1 cellular context compared by ENCODE assay signal in the genomic region with DNA sequence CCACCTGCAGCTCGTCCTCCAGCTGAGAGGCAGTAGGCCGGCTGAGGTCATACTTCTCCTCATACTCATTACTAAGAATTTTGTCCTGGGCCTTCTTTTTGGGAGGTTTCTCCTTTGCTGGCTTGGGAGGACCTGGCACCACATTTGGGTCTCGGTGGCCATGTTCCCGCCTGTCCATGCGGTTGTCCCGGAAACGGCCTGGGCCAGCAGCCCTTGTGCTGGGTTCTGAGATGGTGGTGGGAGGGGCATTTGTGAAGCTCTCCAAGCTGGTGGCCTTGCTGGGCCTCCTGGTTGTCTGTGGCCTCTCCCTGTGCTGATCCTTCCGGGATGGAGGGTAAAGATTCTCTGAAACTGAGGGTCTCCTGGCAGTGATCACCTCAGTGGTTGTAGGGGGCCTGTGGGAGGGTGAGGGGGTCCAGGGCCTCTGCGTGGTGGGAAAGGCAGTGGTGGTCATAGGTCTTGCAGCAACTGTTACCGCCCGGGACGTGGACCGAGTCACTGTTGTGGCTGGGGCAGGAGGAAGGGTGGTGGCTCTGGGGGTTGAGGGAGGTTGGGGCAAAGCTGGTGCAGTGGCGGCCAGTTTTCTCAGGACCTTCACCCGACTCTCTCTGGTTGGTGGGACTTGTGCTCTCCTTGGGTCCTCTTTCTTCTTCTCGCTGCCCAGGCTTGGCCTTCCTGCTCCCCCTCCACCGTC.
TF ChIP-seq lines count a peak whose summit lies in the region.

No MANE protein-coding gene starts in this region.

TF ChIP-seq in IMR-90, 13 proteins besides CTCF, POLR2A, EP300 and RAD21:
- TF ChIP-seq RFX5 (IDR thresholded peaks at IDR 0.05; ENCODE audit: low read depth, low read length) (no peak), SMC3 (IDR thresholded peaks at IDR 0.05; ENCODE audit: low read depth, low read length) (no peak), FOS (IDR thresholded peaks at IDR 0.05; ENCODE audit: low read depth, low read length) (no peak)
